In genomic region chr16:30186782-30187555, GRCh38 we compare ENCODE assay signal across 8 cellular contexts. TPM values are rescaled to one million over a fixed set of nuclear protein-coding genes. Genes with fewer than 3 reads are reported as not detected.
DNase-seq lines count a peak whose midpoint lies in the region; ATAC-seq and TF ChIP-seq lines count a peak whose summit lies in the region.

No MANE protein-coding gene starts in this region.

- ATAC-seq in Panc1 (peak; percentile 40), HG03457 (IDR thresholded peaks at IDR 0.05; ENCODE audit: unreplicated experiment) (no peak), GM19351 (IDR thresholded peaks at IDR 0.05; ENCODE audit: unreplicated experiment) (no peak), GM21390 (IDR thresholded peaks at IDR 0.05; ENCODE audit: unreplicated experiment) (no peak)

- H3K4me1 ChIP-seq in Panc1 (ENCODE audit: control insufficient read depth, insufficient read depth, low read length): peaks cover 6% of the 10 kb centered on the region
- H3K4me1 ChIP-seq in rectal smooth muscle tissue (ENCODE audit: control insufficient read depth, insufficient read depth, low read length): no peaks in the 10 kb centered on the region

- in situ Hi-C loops in Panc1 (cut with HindIII; ENCODE audit: low pct_unique_long_range_greater_than_20kb, low sequenced_read_pairs): no loop called here

- peak; percentile 15 for TF ChIP-seq POLR2A in GM10847 (IDR thresholded peaks at IDR 0.05; ENCODE audit: extremely low read depth, insufficient read length)

- H3K9ac ChIP-seq in rectal smooth muscle tissue (ENCODE audit: low read length): no peak overlapping the region

- peak; percentile 91 for TF ChIP-seq CTCF in Panc1 (IDR thresholded peaks at IDR 0.05)

- no TSS peak for BruUV-seq in Panc1 (replicated peaks; lab: Mats Ljungman, UMichigan)

- H3K4me3 ChIP-seq in Panc1 (ENCODE audit: low read depth in 2 of 2, low read length in 2 of 2) (no peak overlapping the region), rectal smooth muscle tissue (ENCODE audit: low read length) (peak overlapping the region; percentile 42)

- no peaks in the 10 kb centered on the region for H3K9me3 ChIP-seq in Panc1 (ENCODE audit: control insufficient read depth, insufficient read depth, low read depth, low read length)

- POLR2A ChIA-PET in Panc1 (lab: Charles Lee): interaction anchor here (0.5 kb wide), 1 partner anchor 416 kb away, joined by 4 read pairs; no protein-coding TSS in a partner anchor

- intact Hi-C loops in Panc1 (cut with micrococcal nuclease; ENCODE audit: unreplicated experiment): no loop called here

- DNase-seq in Panc1 (ENCODE audit: low read depth, low spot score): peak; percentile 10
- peak; percentile 82 for DNase-seq in activated gamma-delta T cell treated with anti-CD3 and anti-CD28 coated beads, Interleukin-2, amount 50 U/mL, for 16 hours (ENCODE audit: low read depth)
- DNase-seq in germinal center (ENCODE audit: low spot score): peak; percentile 55

- CTCF ChIA-PET in Panc1 (lab: Charles Lee): interaction anchor here (0.6 to 1.5 kb wide), 2 partner anchors 44 to 81 kb away, joined by 4 to 18 read pairs; no protein-coding TSS in a partner anchor

- H3K27me3 ChIP-seq in Panc1 (ENCODE audit: control insufficient read depth, insufficient read depth, low read length) (no peaks in the 10 kb centered on the region), rectal smooth muscle tissue (ENCODE audit: control insufficient read depth, insufficient read depth, low read length) (no peaks in the 10 kb centered on the region)

- H3K36me3 ChIP-seq in Panc1 (ENCODE audit: control insufficient read depth, insufficient read depth, low read length) (no peaks in the 10 kb centered on the region), rectal smooth muscle tissue (ENCODE audit: control insufficient read depth, insufficient read depth, low read length) (no peaks in the 10 kb centered on the region)

- H3K27ac ChIP-seq in Panc1 (ENCODE audit: low read length): no peak overlapping the region
- no peak overlapping the region for H3K27ac ChIP-seq in rectal smooth muscle tissue (ENCODE audit: low read depth, low read length)

RNA-seq across cellular contexts. Expression of gene CORO1A, which starts 3.6 kb away (rescaled TPM):
- 3.7 TPM for total RNA-seq in Panc1 (2021; ENCODE audit: unreplicated experiment)
- polyA plus RNA-seq in Panc1 (2012; ENCODE audit: insufficient read length): 7.7 TPM

RNA-seq across cellular contexts. Expression of gene BOLA2B, which starts 6.5 kb away (rescaled TPM):
- 178 TPM for total RNA-seq in Panc1 (2021; ENCODE audit: unreplicated experiment)
- polyA plus RNA-seq in Panc1 (2012; ENCODE audit: insufficient read length): 353 TPM

RNA-seq across cellular contexts. Expression of gene SLX1A, which starts 6.7 kb away (rescaled TPM):
- total RNA-seq in Panc1 (2021; ENCODE audit: unreplicated experiment): 18.5 TPM
- polyA plus RNA-seq in Panc1 (2012; ENCODE audit: insufficient read length): 45.6 TPM

RNA-seq across cellular contexts. Expression of gene SULT1A3, which starts 12.1 kb away (rescaled TPM):
- 16.8 TPM for total RNA-seq in Panc1 (2021; ENCODE audit: unreplicated experiment)
- polyA plus RNA-seq in Panc1 (2012; ENCODE audit: insufficient read length): 4.4 TPM

Comparison
In these comparisons a context has a peak if more than half of its experiments do, and no peak if none do; other contexts are left out.
1. DNase-seq: peak in every context shown above with its lines; median percentile 82 in activated gamma-delta T cell treated with anti-CD3 and anti-CD28 coated beads, Interleukin-2, amount 50 U/mL, for 16 hours; 55 in germinal center; 10 in Panc1.